Comparison of ENCODE assay signal across 12 cellular contexts in genomic region chr2:136254681-136255080, GRCh38.
A peak's percentile ranks its signal among the peaks of the same experiment; 100 is the strongest.
DNase-seq lines count a peak whose midpoint lies in the region; ATAC-seq and TF ChIP-seq lines count a peak whose summit lies in the region.
"Had no signal": no experiment of that assay in that cellular context is flagged by ENCODE, and none has a peak within 500 bp of the region (broad histone marks: within the 10 kb centered on the region; RNA-seq: fewer than 3 reads in every experiment).

No MANE protein-coding gene starts in this region.

- BruUV-seq in OCI-LY7 (replicated peaks; lab: Mats Ljungman, UMichigan) = no TSS peak

- H3K79me2 ChIP-seq in OCI-LY7 (ENCODE audit: insufficient read depth, low read depth, low read length) = no peaks in the 10 kb centered on the region

- H3K4me1 ChIP-seq in BLaER1 (peaks cover 76% of the 10 kb centered on the region), OCI-LY7 (ENCODE audit: insufficient read depth, low read length, poor library complexity, severe bottlenecking) (peaks cover 72% of the 10 kb centered on the region)

- H3K27ac Mint-ChIP-seq in natural killer cell treated with Interleukin-12 subunit alpha and Interleukin-12 subunit beta and Interleukin-15 and Interleukin-18, amount 100 ng/mL, for 72 hours = peak overlapping the region in 1 of 2 donors; percentile 23
- H3K27ac Mint-ChIP-seq: activated naive CD4-positive, alpha-beta T cell treated with anti-CD3 and anti-CD28 coated beads, Interleukin-2, amount 10 ng/mL, durations not matched to agents 7 days and 5 days had no signal

- peak; percentile 62 for ATAC-seq in GM18868 (IDR thresholded peaks at IDR 0.05; ENCODE audit: unreplicated experiment)
- ATAC-seq in HG02678 (IDR thresholded peaks at IDR 0.05; ENCODE audit: unreplicated experiment) = peak; percentile 39
- no peak for ATAC-seq in HG02759 (IDR thresholded peaks at IDR 0.05; ENCODE audit: unreplicated experiment)
- ATAC-seq in natural killer cell treated with Interleukin-12 subunit alpha and Interleukin-12 subunit beta and Interleukin-15 and Interleukin-18, amount 100 ng/mL, for 72 hours = no peak

- H3K27ac ChIP-seq in BLaER1 = peak overlapping the region; percentile 76
- peak overlapping the region; percentile 79 for H3K27ac ChIP-seq in OCI-LY7 (ENCODE audit: low read depth, low read length, poor library complexity, severe bottlenecking)
- H3K27ac ChIP-seq: SK-N-MC had no signal

- H3K9ac ChIP-seq in BLaER1 = no peak overlapping the region

- H3K4me3 Mint-ChIP-seq in natural killer cell treated with Interleukin-12 subunit alpha and Interleukin-12 subunit beta and Interleukin-15 and Interleukin-18, amount 100 ng/mL, for 72 hours = no peak overlapping the region
- H3K4me3 Mint-ChIP-seq: activated naive CD4-positive, alpha-beta T cell treated with anti-CD3 and anti-CD28 coated beads, Interleukin-2, amount 10 ng/mL, durations not matched to agents 7 days and 5 days had no signal

- intact Hi-C loops in OCI-LY7 (cut with micrococcal nuclease; ENCODE audit: unreplicated experiment) = loop anchor here (1.0 to 5.0 kb wide), 6 partner anchors 14 to 337 kb away; no protein-coding TSS in a partner anchor

- H3K27me3 ChIP-seq in BLaER1 = no peaks in the 10 kb centered on the region
- H3K27me3 ChIP-seq: tibial nerve had no signal

- TF ChIP-seq CTCF in OCI-LY7 (conservative IDR thresholded peaks at IDR 0.05; ENCODE audit: low read length) = no peak

- H3K4me2 ChIP-seq in BLaER1 (peak overlapping the region; percentile 86), OCI-LY7 (ENCODE audit: low read length) (peak overlapping the region; percentile 55)

- peaks cover 0 to 8% of the 10 kb centered on the region in 2 donors for H3K27me3 Mint-ChIP-seq in natural killer cell treated with Interleukin-12 subunit alpha and Interleukin-12 subunit beta and Interleukin-15 and Interleukin-18, amount 100 ng/mL, for 72 hours

- no peak overlapping the region for H3K4me3 ChIP-seq in BLaER1
- peak overlapping the region; percentile 1 for H3K4me3 ChIP-seq in OCI-LY7 (ENCODE audit: low read depth, low read length, poor library complexity, severe bottlenecking)
- H3K4me3 ChIP-seq: SK-N-MC, tibial nerve had no signal

- no peaks in the 10 kb centered on the region for H3K36me3 Mint-ChIP-seq in natural killer cell treated with Interleukin-12 subunit alpha and Interleukin-12 subunit beta and Interleukin-15 and Interleukin-18, amount 100 ng/mL, for 72 hours
- H3K36me3 Mint-ChIP-seq: activated naive CD4-positive, alpha-beta T cell treated with anti-CD3 and anti-CD28 coated beads, Interleukin-2, amount 10 ng/mL, durations not matched to agents 7 days and 5 days had no signal

- no peaks in the 10 kb centered on the region for H3K9me3 Mint-ChIP-seq in natural killer cell treated with Interleukin-12 subunit alpha and Interleukin-12 subunit beta and Interleukin-15 and Interleukin-18, amount 100 ng/mL, for 72 hours
- H3K9me3 Mint-ChIP-seq: activated naive CD4-positive, alpha-beta T cell treated with anti-CD3 and anti-CD28 coated beads, Interleukin-2, amount 10 ng/mL, durations not matched to agents 7 days and 5 days had no signal

- CTCF ChIA-PET in OCI-LY7 (lab: Charles Lee; ENCODE audit: unreplicated experiment) = interaction anchor here (0.7 to 4.0 kb wide), 7 partner anchors 11 to 257 kb away, joined by 3 to 20 read pairs (median 4); no protein-coding TSS in a partner anchor

- peaks cover 4% of the 10 kb centered on the region; the same call in 1 of the 2 replicates for H3K9me3 ChIP-seq in BLaER1
- H3K9me3 ChIP-seq in OCI-LY7 (ENCODE audit: low read length) = no peaks in the 10 kb centered on the region
- H3K9me3 ChIP-seq: tibial nerve had no signal

- DNase-seq in OCI-LY7 (ENCODE audit: low spot score) (peak; percentile 64), NCI-H1436 (lab: John Stamatoyannopoulos, UW) (no peak), MV-4-11 (lab: John Stamatoyannopoulos, UW) (no peak)
- no peak for DNase-seq in natural killer cell treated with Interleukin-12 subunit alpha and Interleukin-12 subunit beta and Interleukin-15 and Interleukin-18, amount 100 ng/mL, for 72 hours (ENCODE audit: low spot score)
- DNase-seq: activated naive CD4-positive, alpha-beta T cell treated with anti-CD3 and anti-CD28 coated beads, Interleukin-2, amount 10 ng/mL, durations not matched to agents 7 days and 5 days; stimulated activated CD4-positive, alpha-beta T cell treated with anti-CD3 and anti-CD28 coated beads, Interleukin-15, amount 100 ng/mL, for 24 hours had no signal

- H3K4me1 Mint-ChIP-seq in natural killer cell treated with Interleukin-12 subunit alpha and Interleukin-12 subunit beta and Interleukin-15 and Interleukin-18, amount 100 ng/mL, for 72 hours (ENCODE audit: low read depth in 2 of 2) = peaks cover 16 to 21% of the 10 kb centered on the region in 2 donors

- H4K20me1 ChIP-seq in BLaER1 (no peaks in the 10 kb centered on the region), OCI-LY7 (ENCODE audit: insufficient read depth, low read length) (no peaks in the 10 kb centered on the region)

- POLR2A ChIA-PET in OCI-LY7 (lab: Charles Lee) = interaction anchor here (0.6 to 8.0 kb wide), 20 partner anchors 10 to 508 kb away, joined by 3 to 99 read pairs (median 8); no protein-coding TSS in a partner anchor

- H3K36me3 ChIP-seq in BLaER1 = no peaks in the 10 kb centered on the region
- H3K36me3 ChIP-seq in OCI-LY7 (ENCODE audit: insufficient read depth, low read length) = no peaks in the 10 kb centered on the region
- H3K36me3 ChIP-seq: tibial nerve had no signal

- H2AFZ ChIP-seq in OCI-LY7 (ENCODE audit: low read length) = peak overlapping the region; percentile 74; the same call in 1 of the 2 replicates

- no peaks in the 10 kb centered on the region for H3K9me2 ChIP-seq in OCI-LY7 (ENCODE audit: insufficient read depth, low read length)

Comparison
In these comparisons a context has a peak if more than half of its experiments do, and no peak if none do; other contexts are left out.
1. ATAC-seq: peak in GM18868 (single experiment) and HG02678 (single experiment); none in HG02759 (single experiment) and natural killer cell treated with Interleukin-12 subunit alpha and Interleukin-12 subunit beta and Interleukin-15 and Interleukin-18, amount 100 ng/mL, for 72 hours (0 of 2).